In the genomic region with DNA sequence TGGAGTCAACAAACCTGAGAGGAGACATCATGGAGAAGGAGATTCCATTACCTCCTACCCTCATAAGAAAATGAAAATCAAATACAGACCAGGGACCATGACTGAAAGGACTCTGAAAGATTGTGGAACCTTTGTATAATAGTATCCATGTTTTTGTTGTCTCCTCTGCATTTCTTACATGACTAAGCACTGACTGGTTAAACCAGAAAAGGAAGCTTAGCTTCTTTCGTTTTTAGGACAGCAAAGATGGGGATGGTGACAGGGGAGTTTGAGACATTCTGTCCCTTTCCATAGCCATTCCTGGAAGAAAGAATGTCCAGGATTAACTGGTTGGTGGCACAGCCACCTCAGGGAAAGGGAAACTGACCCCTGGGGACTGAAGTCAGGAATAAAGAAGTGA, we compare ENCODE assay signal across 2 cellular contexts.
TF ChIP-seq lines count a peak whose summit lies in the region.

No MANE protein-coding gene starts in this region.

TF ChIP-seq in endothelial cell of umbilical vein, 7 proteins besides CTCF, POLR2A, EP300 and RAD21 (continued from another document):
- TF ChIP-seq, protein P1, sequence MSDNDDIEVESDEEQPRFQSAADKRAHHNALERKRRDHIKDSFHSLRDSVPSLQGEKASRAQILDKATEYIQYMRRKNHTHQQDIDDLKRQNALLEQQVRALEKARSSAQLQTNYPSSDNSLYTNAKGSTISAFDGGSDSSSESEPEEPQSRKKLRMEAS (IDR thresholded peaks at IDR 0.05; ENCODE audit: insufficient read depth, insufficient read length), result no peak
- no peak for TF ChIP-seq FOS (IDR thresholded peaks at IDR 0.05; ENCODE audit: borderline replicate concordance, insufficient read depth, low read length)

TF ChIP-seq in WTC11, 78 proteins besides CTCF, POLR2A, EP300 and RAD21 (continued from another document):
- TF ChIP-seq, protein P2, sequence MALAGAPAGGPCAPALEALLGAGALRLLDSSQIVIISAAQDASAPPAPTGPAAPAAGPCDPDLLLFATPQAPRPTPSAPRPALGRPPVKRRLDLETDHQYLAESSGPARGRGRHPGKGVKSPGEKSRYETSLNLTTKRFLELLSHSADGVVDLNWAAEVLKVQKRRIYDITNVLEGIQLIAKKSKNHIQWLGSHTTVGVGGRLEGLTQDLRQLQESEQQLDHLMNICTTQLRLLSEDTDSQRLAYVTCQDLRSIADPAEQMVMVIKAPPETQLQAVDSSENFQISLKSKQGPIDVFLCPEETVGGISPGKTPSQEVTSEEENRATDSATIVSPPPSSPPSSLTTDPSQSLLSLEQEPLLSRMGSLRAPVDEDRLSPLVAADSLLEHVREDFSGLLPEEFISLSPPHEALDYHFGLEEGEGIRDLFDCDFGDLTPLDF (CRISPR knock-in tag; IDR thresholded peaks at IDR 0.05), result no peak
- TF ChIP-seq ZNF416 (CRISPR knock-in tag; IDR thresholded peaks at IDR 0.05) (no peak), TEAD4 (CRISPR knock-in tag; IDR thresholded peaks at IDR 0.05) (no peak), ZNF317 (CRISPR knock-in tag; IDR thresholded peaks at IDR 0.05; ENCODE audit: borderline replicate concordance, low read depth) (no peak), FOXP1 (CRISPR knock-in tag; IDR thresholded peaks at IDR 0.05; ENCODE audit: borderline replicate concordance) (no peak), SMAD3 (CRISPR knock-in tag; IDR thresholded peaks at IDR 0.05; ENCODE audit: borderline replicate concordance) (no peak)
- TF ChIP-seq, protein P3, sequence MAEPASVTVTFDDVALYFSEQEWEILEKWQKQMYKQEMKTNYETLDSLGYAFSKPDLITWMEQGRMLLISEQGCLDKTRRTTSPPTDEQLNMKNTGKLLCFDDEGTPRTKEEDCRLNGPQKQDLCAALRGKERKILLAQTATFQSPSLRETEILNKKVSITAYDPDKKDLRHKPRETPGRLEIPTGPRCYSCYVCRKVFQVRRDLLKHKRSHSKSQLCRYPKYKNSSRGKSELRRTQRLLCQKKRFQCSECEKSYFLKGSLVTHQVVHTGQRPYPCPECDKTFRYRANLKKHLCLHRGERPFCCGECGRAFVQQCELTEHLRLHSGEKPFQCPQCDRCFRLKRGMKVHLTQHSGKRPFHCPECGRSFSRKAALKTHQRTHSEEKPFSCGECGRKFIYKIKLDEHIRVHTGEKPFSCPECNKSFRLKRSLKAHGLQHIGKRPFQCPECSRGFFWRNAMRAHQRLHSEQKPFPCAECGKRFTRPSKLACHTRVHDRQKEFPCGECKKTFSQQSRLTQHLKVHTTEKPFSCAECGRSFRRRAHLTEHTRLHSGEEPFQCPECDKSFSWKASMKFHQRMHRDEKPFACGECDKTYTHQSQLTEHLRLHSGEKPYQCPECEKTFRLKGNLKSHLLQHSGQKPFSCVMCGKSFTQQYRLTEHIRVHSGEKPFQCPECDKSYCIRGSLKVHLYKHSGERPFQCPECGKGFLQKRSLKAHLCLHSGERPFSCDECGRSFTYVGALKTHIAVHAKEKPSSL (CRISPR knock-in tag; conservative IDR thresholded peaks at IDR 0.05), result no peak
- TF ChIP-seq, protein P4, sequence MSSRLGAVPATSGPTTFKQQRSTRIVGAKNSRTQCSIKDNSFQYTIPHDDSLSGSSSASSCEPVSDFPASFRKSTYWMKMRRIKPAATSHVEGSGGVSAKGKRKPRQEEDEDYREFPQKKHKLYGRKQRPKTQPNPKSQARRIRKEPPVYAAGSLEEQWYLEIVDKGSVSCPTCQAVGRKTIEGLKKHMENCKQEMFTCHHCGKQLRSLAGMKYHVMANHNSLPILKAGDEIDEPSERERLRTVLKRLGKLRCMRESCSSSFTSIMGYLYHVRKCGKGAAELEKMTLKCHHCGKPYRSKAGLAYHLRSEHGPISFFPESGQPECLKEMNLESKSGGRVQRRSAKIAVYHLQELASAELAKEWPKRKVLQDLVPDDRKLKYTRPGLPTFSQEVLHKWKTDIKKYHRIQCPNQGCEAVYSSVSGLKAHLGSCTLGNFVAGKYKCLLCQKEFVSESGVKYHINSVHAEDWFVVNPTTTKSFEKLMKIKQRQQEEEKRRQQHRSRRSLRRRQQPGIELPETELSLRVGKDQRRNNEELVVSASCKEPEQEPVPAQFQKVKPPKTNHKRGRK (CRISPR knock-in tag; IDR thresholded peaks at IDR 0.05; ENCODE audit: borderline replicate concordance), result no peak
- TF ChIP-seq, protein P5, sequence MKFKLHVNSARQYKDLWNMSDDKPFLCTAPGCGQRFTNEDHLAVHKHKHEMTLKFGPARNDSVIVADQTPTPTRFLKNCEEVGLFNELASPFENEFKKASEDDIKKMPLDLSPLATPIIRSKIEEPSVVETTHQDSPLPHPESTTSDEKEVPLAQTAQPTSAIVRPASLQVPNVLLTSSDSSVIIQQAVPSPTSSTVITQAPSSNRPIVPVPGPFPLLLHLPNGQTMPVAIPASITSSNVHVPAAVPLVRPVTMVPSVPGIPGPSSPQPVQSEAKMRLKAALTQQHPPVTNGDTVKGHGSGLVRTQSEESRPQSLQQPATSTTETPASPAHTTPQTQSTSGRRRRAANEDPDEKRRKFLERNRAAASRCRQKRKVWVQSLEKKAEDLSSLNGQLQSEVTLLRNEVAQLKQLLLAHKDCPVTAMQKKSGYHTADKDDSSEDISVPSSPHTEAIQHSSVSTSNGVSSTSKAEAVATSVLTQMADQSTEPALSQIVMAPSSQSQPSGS (CRISPR knock-in tag; IDR thresholded peaks at IDR 0.05; ENCODE audit: borderline replicate concordance, low read depth), result no peak
- TF ChIP-seq, protein P6, sequence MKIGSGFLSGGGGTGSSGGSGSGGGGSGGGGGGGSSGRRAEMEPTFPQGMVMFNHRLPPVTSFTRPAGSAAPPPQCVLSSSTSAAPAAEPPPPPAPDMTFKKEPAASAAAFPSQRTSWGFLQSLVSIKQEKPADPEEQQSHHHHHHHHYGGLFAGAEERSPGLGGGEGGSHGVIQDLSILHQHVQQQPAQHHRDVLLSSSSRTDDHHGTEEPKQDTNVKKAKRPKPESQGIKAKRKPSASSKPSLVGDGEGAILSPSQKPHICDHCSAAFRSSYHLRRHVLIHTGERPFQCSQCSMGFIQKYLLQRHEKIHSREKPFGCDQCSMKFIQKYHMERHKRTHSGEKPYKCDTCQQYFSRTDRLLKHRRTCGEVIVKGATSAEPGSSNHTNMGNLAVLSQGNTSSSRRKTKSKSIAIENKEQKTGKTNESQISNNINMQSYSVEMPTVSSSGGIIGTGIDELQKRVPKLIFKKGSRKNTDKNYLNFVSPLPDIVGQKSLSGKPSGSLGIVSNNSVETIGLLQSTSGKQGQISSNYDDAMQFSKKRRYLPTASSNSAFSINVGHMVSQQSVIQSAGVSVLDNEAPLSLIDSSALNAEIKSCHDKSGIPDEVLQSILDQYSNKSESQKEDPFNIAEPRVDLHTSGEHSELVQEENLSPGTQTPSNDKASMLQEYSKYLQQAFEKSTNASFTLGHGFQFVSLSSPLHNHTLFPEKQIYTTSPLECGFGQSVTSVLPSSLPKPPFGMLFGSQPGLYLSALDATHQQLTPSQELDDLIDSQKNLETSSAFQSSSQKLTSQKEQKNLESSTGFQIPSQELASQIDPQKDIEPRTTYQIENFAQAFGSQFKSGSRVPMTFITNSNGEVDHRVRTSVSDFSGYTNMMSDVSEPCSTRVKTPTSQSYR (CRISPR knock-in tag; IDR thresholded peaks at IDR 0.05), result no peak
- TF ChIP-seq, protein P1 (CRISPR knock-in tag; IDR thresholded peaks at IDR 0.05), result no peak
- TF ChIP-seq, protein P7, sequence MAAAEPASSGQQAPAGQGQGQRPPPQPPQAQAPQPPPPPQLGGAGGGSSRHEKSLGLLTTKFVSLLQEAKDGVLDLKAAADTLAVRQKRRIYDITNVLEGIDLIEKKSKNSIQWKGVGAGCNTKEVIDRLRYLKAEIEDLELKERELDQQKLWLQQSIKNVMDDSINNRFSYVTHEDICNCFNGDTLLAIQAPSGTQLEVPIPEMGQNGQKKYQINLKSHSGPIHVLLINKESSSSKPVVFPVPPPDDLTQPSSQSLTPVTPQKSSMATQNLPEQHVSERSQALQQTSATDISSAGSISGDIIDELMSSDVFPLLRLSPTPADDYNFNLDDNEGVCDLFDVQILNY (CRISPR knock-in tag; IDR thresholded peaks at IDR 0.05), result no peak
